Comparison of ENCODE assay signal across 18 cellular contexts in the genomic region with DNA sequence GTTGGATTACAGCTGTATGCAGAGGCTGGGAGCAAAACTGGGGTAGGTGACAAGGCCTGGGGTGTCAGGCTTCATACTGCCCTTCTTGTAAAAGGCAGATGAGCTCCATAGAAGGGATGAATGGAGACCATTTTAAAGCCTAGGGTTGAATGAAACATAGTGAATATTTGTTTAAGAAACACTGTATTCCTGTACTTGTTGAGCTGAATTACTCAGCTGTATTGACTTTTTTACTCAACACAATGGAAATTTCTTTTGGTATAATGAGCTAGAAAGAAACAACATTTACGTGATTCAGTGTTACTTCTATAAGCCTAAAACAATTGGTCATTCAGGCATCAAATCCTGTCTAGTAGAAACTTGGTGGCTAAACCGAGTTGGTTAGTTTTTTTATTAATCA. TPM values are rescaled to one million over a fixed set of nuclear protein-coding genes. Genes with fewer than 3 reads are reported as not detected.
DNase-seq lines count a peak whose midpoint lies in the region; ATAC-seq lines count a peak whose summit lies in the region.
"Had no signal": no experiment of that assay in that cellular context is flagged by ENCODE, and none has a peak within 500 bp of the region (broad histone marks: within the 10 kb centered on the region; RNA-seq: fewer than 3 reads in every experiment).

No MANE protein-coding gene starts in this region.

- H3K27ac Mint-ChIP-seq in activated CD4-positive, alpha-beta T cell treated with anti-CD3 and anti-CD28 coated beads, Interleukin-2, amount 10 ng/mL, durations not matched to agents 24 days and 14 days: peak overlapping the region; percentile 78
- H3K27ac Mint-ChIP-seq in activated CD4-positive, alpha-beta T cell treated with anti-CD3 and anti-CD28 coated beads, Interleukin-2, amount 10 ng/mL, durations not matched to agents 7 days and 5 days: no peak overlapping the region
- peak overlapping the region; percentile 70 for H3K27ac Mint-ChIP-seq in activated naive CD8-positive, alpha-beta T cell
- no peak overlapping the region for H3K27ac Mint-ChIP-seq in activated naive CD8-positive, alpha-beta T cell treated with anti-CD3 and anti-CD28 coated beads for 36 hours
- H3K27ac Mint-ChIP-seq: B cell, H9, IgD-negative memory B cell had no signal

- peaks cover 61% of the 10 kb centered on the region for H3K36me3 Mint-ChIP-seq in activated CD4-positive, alpha-beta T cell treated with anti-CD3 and anti-CD28 coated beads, Interleukin-2, amount 10 ng/mL, durations not matched to agents 24 days and 14 days (ENCODE audit: low read depth)
- H3K36me3 Mint-ChIP-seq in activated CD4-positive, alpha-beta T cell treated with anti-CD3 and anti-CD28 coated beads, Interleukin-2, amount 10 ng/mL, durations not matched to agents 7 days and 5 days (ENCODE audit: low read depth): peaks cover 54% of the 10 kb centered on the region
- H3K36me3 Mint-ChIP-seq in activated naive CD8-positive, alpha-beta T cell: peaks cover 10% of the 10 kb centered on the region
- H3K36me3 Mint-ChIP-seq in activated naive CD8-positive, alpha-beta T cell treated with anti-CD3 and anti-CD28 coated beads for 36 hours: peaks cover 48% of the 10 kb centered on the region

- POLR2A ChIA-PET in activated CD4-positive, alpha-beta T cell treated with anti-CD3 and anti-CD28 coated beads, Interleukin-2, amount 10 ng/mL, durations not matched to agents 7 days and 5 days (lab: Charles Lee): no interaction called here

- H3K9me3 Mint-ChIP-seq in activated CD4-positive, alpha-beta T cell treated with anti-CD3 and anti-CD28 coated beads, Interleukin-2, amount 10 ng/mL, durations not matched to agents 24 days and 14 days: no peaks in the 10 kb centered on the region
- H3K9me3 Mint-ChIP-seq in activated CD4-positive, alpha-beta T cell treated with anti-CD3 and anti-CD28 coated beads, Interleukin-2, amount 10 ng/mL, durations not matched to agents 7 days and 5 days: no peaks in the 10 kb centered on the region
- H3K9me3 Mint-ChIP-seq in activated naive CD8-positive, alpha-beta T cell (ENCODE audit: low read depth): no peaks in the 10 kb centered on the region
- H3K9me3 Mint-ChIP-seq in activated naive CD8-positive, alpha-beta T cell treated with anti-CD3 and anti-CD28 coated beads for 36 hours: no peaks in the 10 kb centered on the region
- H3K9me3 Mint-ChIP-seq: H9, IgD-negative memory B cell had no signal

- intact Hi-C loops in activated CD4-positive, alpha-beta T cell treated with anti-CD3 and anti-CD28 coated beads, Interleukin-2, amount 10 ng/mL, durations not matched to agents 24 days and 14 days (cut with micrococcal nuclease): no loop called here

- CTCF ChIA-PET in activated CD4-positive, alpha-beta T cell treated with anti-CD3 and anti-CD28 coated beads, Interleukin-2, amount 10 ng/mL, durations not matched to agents 7 days and 5 days (lab: Charles Lee): interaction anchor here (0.8 to 1.7 kb wide), 3 partner anchors 13 to 731 kb away, joined by 3 to 4 read pairs (median 4); no protein-coding TSS in a partner anchor

- H3K27ac ChIP-seq in caudate nucleus (ENCODE audit: low read depth, low read length): no peak overlapping the region
- H3K27ac ChIP-seq: RWPE1 had no signal

- peaks cover 14% of the 10 kb centered on the region for H3K4me1 Mint-ChIP-seq in activated CD4-positive, alpha-beta T cell treated with anti-CD3 and anti-CD28 coated beads, Interleukin-2, amount 10 ng/mL, durations not matched to agents 24 days and 14 days
- H3K4me1 Mint-ChIP-seq in activated CD4-positive, alpha-beta T cell treated with anti-CD3 and anti-CD28 coated beads, Interleukin-2, amount 10 ng/mL, durations not matched to agents 7 days and 5 days: peaks cover 21% of the 10 kb centered on the region
- H3K4me1 Mint-ChIP-seq in activated naive CD8-positive, alpha-beta T cell (ENCODE audit: low read depth): peaks cover 31% of the 10 kb centered on the region
- peaks cover 16% of the 10 kb centered on the region for H3K4me1 Mint-ChIP-seq in activated naive CD8-positive, alpha-beta T cell treated with anti-CD3 and anti-CD28 coated beads for 36 hours
- H3K4me1 Mint-ChIP-seq: H9 had no signal

- H3K27me3 Mint-ChIP-seq in activated CD4-positive, alpha-beta T cell treated with anti-CD3 and anti-CD28 coated beads, Interleukin-2, amount 10 ng/mL, durations not matched to agents 24 days and 14 days: no peaks in the 10 kb centered on the region
- H3K27me3 Mint-ChIP-seq in activated CD4-positive, alpha-beta T cell treated with anti-CD3 and anti-CD28 coated beads, Interleukin-2, amount 10 ng/mL, durations not matched to agents 7 days and 5 days: no peaks in the 10 kb centered on the region
- H3K27me3 Mint-ChIP-seq in activated naive CD8-positive, alpha-beta T cell: no peaks in the 10 kb centered on the region
- no peaks in the 10 kb centered on the region for H3K27me3 Mint-ChIP-seq in activated naive CD8-positive, alpha-beta T cell treated with anti-CD3 and anti-CD28 coated beads for 36 hours
- H3K27me3 Mint-ChIP-seq: B cell, IgD-negative memory B cell had no signal

- no peak overlapping the region for H3K4me3 Mint-ChIP-seq in activated CD4-positive, alpha-beta T cell treated with anti-CD3 and anti-CD28 coated beads, Interleukin-2, amount 10 ng/mL, durations not matched to agents 24 days and 14 days
- H3K4me3 Mint-ChIP-seq in activated CD4-positive, alpha-beta T cell treated with anti-CD3 and anti-CD28 coated beads, Interleukin-2, amount 10 ng/mL, durations not matched to agents 7 days and 5 days: no peak overlapping the region
- H3K4me3 Mint-ChIP-seq in activated naive CD8-positive, alpha-beta T cell: no peak overlapping the region
- H3K4me3 Mint-ChIP-seq in activated naive CD8-positive, alpha-beta T cell treated with anti-CD3 and anti-CD28 coated beads for 36 hours: no peak overlapping the region
- H3K4me3 Mint-ChIP-seq: B cell, H9, IgD-negative memory B cell had no signal

- ATAC-seq in HG03108 (IDR thresholded peaks at IDR 0.05; ENCODE audit: unreplicated experiment): no peak

- DNase-seq in activated CD4-positive, alpha-beta T cell treated with anti-CD3 and anti-CD28 coated beads, Interleukin-2, amount 10 ng/mL, durations not matched to agents 24 days and 14 days: no peak
- DNase-seq in activated CD4-positive, alpha-beta T cell treated with anti-CD3 and anti-CD28 coated beads, Interleukin-2, amount 10 ng/mL, durations not matched to agents 7 days and 5 days: no peak
- no peak for DNase-seq in activated naive CD8-positive, alpha-beta T cell treated with anti-CD3 and anti-CD28 coated beads for 36 hours
- peak; percentile 27 for DNase-seq in medulla oblongata (ENCODE audit: extremely low spot score)
- no peak for DNase-seq in caudate nucleus (lab: John Stamatoyannopoulos, UW)
- DNase-seq: Caco-2, H9, Kasumi-1, MG63, NCI-H1048, NCI-H1436, NCI-H226, NCI-H524 treated with DMSO at 0.1 percent for 48 hours had no signal

RNA-seq across cellular contexts. Expression of gene ATP6V0A2, which starts 14.1 kb away (rescaled TPM):
- total RNA-seq in activated CD4-positive, alpha-beta T cell treated with anti-CD3 and anti-CD28 coated beads, Interleukin-2, amount 10 ng/mL, durations not matched to agents 24 days and 14 days: 120 and 122 TPM in 2 replicates
- 10 to 100 TPM; 43.2 to 46.4 TPM for total RNA-seq in activated CD4-positive, alpha-beta T cell treated with anti-CD3 and anti-CD28 coated beads, Interleukin-2, amount 10 ng/mL, durations not matched to agents 7 days and 5 days
- 10 to 100 TPM; 49.5 to 54.3 TPM for total RNA-seq in activated naive CD8-positive, alpha-beta T cell treated with anti-CD3 and anti-CD28 coated beads for 36 hours

RNA-seq across cellular contexts. Expression of gene DNAH10, which starts 35.9 kb away (rescaled TPM):
- total RNA-seq in activated CD4-positive, alpha-beta T cell treated with anti-CD3 and anti-CD28 coated beads, Interleukin-2, amount 10 ng/mL, durations not matched to agents 24 days and 14 days: 0.14 and 0.21 TPM in 2 replicates
- under 1 TPM; 0.12 to 0.17 TPM for total RNA-seq in activated CD4-positive, alpha-beta T cell treated with anti-CD3 and anti-CD28 coated beads, Interleukin-2, amount 10 ng/mL, durations not matched to agents 7 days and 5 days
- under 1 TPM; 0.06 to 0.22 TPM for total RNA-seq in activated naive CD8-positive, alpha-beta T cell treated with anti-CD3 and anti-CD28 coated beads for 36 hours

RNA-seq across cellular contexts. Expression of gene TCTN2, which starts 55.3 kb away (rescaled TPM):
- 3.0 and 3.1 TPM in 2 replicates for total RNA-seq in activated CD4-positive, alpha-beta T cell treated with anti-CD3 and anti-CD28 coated beads, Interleukin-2, amount 10 ng/mL, durations not matched to agents 24 days and 14 days
- 1 to 10 TPM; 4.0 to 4.7 TPM for total RNA-seq in activated CD4-positive, alpha-beta T cell treated with anti-CD3 and anti-CD28 coated beads, Interleukin-2, amount 10 ng/mL, durations not matched to agents 7 days and 5 days
- total RNA-seq in activated naive CD8-positive, alpha-beta T cell treated with anti-CD3 and anti-CD28 coated beads for 36 hours: 1 to 10 TPM; 3.3 to 3.6 TPM

Comparison
In these comparisons a context has a peak if more than half of its experiments do, and no peak if none do; other contexts are left out.
1. H3K27ac Mint-ChIP-seq: peak in activated CD4-positive, alpha-beta T cell treated with anti-CD3 and anti-CD28 coated beads, Interleukin-2, amount 10 ng/mL, durations not matched to agents 24 days and 14 days (single experiment) and activated naive CD8-positive, alpha-beta T cell (single experiment); none in activated CD4-positive, alpha-beta T cell treated with anti-CD3 and anti-CD28 coated beads, Interleukin-2, amount 10 ng/mL, durations not matched to agents 7 days and 5 days (single experiment) and activated naive CD8-positive, alpha-beta T cell treated with anti-CD3 and anti-CD28 coated beads for 36 hours (single experiment).